ENCODE assay signal across 1 cellular context in the genomic region with DNA sequence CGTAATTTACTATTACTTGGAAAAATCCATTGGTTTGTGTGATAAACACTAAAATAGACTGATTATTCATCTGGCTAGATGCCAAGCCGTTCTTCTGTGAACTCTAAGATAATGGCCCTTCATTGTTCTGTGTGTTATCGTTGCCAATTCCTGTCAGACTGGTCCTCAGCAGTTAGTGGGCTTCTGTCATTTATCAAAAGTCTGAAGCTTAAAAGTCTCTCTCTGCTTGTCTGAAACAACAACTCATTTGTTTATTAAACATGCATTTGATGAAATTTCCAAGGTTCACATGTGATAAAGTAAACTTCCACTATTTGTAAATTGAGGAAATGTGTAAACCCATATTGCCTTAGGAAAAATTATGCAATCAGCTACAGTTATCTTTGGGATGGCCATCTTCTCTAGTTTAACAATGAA.
TF ChIP-seq lines count a peak whose summit lies in the region.

No MANE protein-coding gene starts in this region.

TF ChIP-seq in K562, 482 proteins besides CTCF, POLR2A, EP300 and RAD21 (continued from another document and continues in another):
- TF ChIP-seq, protein P1, sequence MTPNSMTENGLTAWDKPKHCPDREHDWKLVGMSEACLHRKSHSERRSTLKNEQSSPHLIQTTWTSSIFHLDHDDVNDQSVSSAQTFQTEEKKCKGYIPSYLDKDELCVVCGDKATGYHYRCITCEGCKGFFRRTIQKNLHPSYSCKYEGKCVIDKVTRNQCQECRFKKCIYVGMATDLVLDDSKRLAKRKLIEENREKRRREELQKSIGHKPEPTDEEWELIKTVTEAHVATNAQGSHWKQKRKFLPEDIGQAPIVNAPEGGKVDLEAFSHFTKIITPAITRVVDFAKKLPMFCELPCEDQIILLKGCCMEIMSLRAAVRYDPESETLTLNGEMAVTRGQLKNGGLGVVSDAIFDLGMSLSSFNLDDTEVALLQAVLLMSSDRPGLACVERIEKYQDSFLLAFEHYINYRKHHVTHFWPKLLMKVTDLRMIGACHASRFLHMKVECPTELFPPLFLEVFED (CRISPR knock-in tag; conservative IDR thresholded peaks at IDR 0.05), result no peak
- TF ChIP-seq ZNF57 (CRISPR knock-in tag; IDR thresholded peaks at IDR 0.05) (no peak), YBX1 (IDR thresholded peaks at IDR 0.05) (no peak), HDAC3 (IDR thresholded peaks at IDR 0.05; ENCODE audit: borderline replicate concordance, partially characterized antibody) (peak; percentile 66), TRIM28 (IDR thresholded peaks at IDR 0.05) (no peak), ATF7 (IDR thresholded peaks at IDR 0.05) (no peak), RHOXF2B (CRISPR knock-in tag; conservative IDR thresholded peaks at IDR 0.05) (no peak), PHB (CRISPR knock-in tag; IDR thresholded peaks at IDR 0.05) (no peak), JUNB (CRISPR knock-in tag; conservative IDR thresholded peaks at IDR 0.05) (no peak), SRSF3 (IDR thresholded peaks at IDR 0.05; ENCODE audit: insufficient read depth, low read length) (no peak), NFE2 (IDR thresholded peaks at IDR 0.05; ENCODE audit: low read depth) (peak; percentile 11; the same call in 1 of the 2 replicates), ZZZ3 (IDR thresholded peaks at IDR 0.05) (no peak), ETV1 (tag; conservative IDR thresholded peaks at IDR 0.05; ENCODE audit: low read depth) (peak; percentile 38; the same call in 1 of the 2 replicates), CHD1 (IDR thresholded peaks at IDR 0.05; ENCODE audit: low read length) (no peak), HNRNPLL (IDR thresholded peaks at IDR 0.05; ENCODE audit: low read depth, low read length, poor library complexity, severe bottlenecking) (no peak), MAFG (tag; conservative IDR thresholded peaks at IDR 0.05) (no peak), SUPT5H (IDR thresholded peaks at IDR 0.05) (no peak), SIN3B (IDR thresholded peaks at IDR 0.05; ENCODE audit: low read depth) (no peak), TRIM24 (IDR thresholded peaks at IDR 0.05) (peak; percentile 59 to 80; a peak in 3 of 4 replicates), PTRF (tag; IDR thresholded peaks at IDR 0.05) (no peak), TAL1 (IDR thresholded peaks at IDR 0.05) (peak; percentile 87), POLR2G (IDR thresholded peaks at IDR 0.05; ENCODE audit: low read depth, low read length) (no peak), SOX6 (IDR thresholded peaks at IDR 0.05) (peak; percentile 100), HNRNPH1 (optimal IDR thresholded peaks at IDR 0.05; ENCODE audit: low read depth, low read length) (no peak), MEF2D (tag; conservative IDR thresholded peaks at IDR 0.05; ENCODE audit: low read depth) (peak; percentile 83), KDM5B (IDR thresholded peaks at IDR 0.05; ENCODE audit: insufficient replicate concordance, low read depth, low read length) (no peak), HEY1 (CRISPR knock-in tag; IDR thresholded peaks at IDR 0.05; ENCODE audit: borderline replicate concordance) (peak; percentile 8; the same call in 1 of the 2 replicates), ZNF311 (CRISPR knock-in tag; IDR thresholded peaks at IDR 0.05) (0 out of 2 replicates have a peak, but pooled peaks have one; percentile 51), JUND (IDR thresholded peaks at IDR 0.05; ENCODE audit: borderline replicate concordance, low read depth, low read length) (peak; percentile 43; the same call in 1 of the 2 replicates), JUND (tag; IDR thresholded peaks at IDR 0.05; ENCODE audit: borderline replicate concordance, low read depth, low read length) (no peak; the same call in 2 of the 3 replicates), SIX5 (IDR thresholded peaks at IDR 0.05; ENCODE audit: borderline replicate concordance in 1 of 2, insufficient read depth in 1 of 2, low read depth in 1 of 2, low read length in 2 of 2) (no peak), L3MBTL2 (IDR thresholded peaks at IDR 0.05) (no peak), DACH1 (IDR thresholded peaks at IDR 0.05; ENCODE audit: partially characterized antibody) (peak; percentile 28), LEF1 (IDR thresholded peaks at IDR 0.05) (0 out of 2 replicates have a peak, but pooled peaks have one; percentile 26), NFE2L1 (tag; IDR thresholded peaks at IDR 0.05; ENCODE audit: borderline replicate concordance, low read depth) (no peak), CREBBP (IDR thresholded peaks at IDR 0.05; ENCODE audit: low read depth, low read length) (no peak), SMARCC2 (IDR thresholded peaks at IDR 0.05; ENCODE audit: low read depth) (peak; percentile 69; the same call in 1 of the 2 replicates), ESRRB (CRISPR knock-in tag; IDR thresholded peaks at IDR 0.05; ENCODE audit: borderline replicate concordance) (no peak), ZC3H11A (IDR thresholded peaks at IDR 0.05; ENCODE audit: low read depth, low read length) (no peak), DIDO1 (tag; IDR thresholded peaks at IDR 0.05; ENCODE audit: low read depth) (no peak), NCOR1 (IDR thresholded peaks at IDR 0.05) (peak; percentile 91), SREBF2 (CRISPR knock-in tag; IDR thresholded peaks at IDR 0.05) (no peak), TEAD4 (IDR thresholded peaks at IDR 0.05; ENCODE audit: low read length) (peak; percentile 94), TEAD4 (CRISPR knock-in tag; IDR thresholded peaks at IDR 0.05; ENCODE audit: borderline replicate concordance) (no peak), ZBTB8A (IDR thresholded peaks at IDR 0.05; ENCODE audit: partially characterized antibody) (no peak), FOXJ2 (tag; IDR thresholded peaks at IDR 0.05) (no peak), ZNF431 (CRISPR knock-in tag; IDR thresholded peaks at IDR 0.05) (no peak), CCAR2 (IDR thresholded peaks at IDR 0.05; ENCODE audit: low read depth, low read length) (no peak)
- TF ChIP-seq, protein P2, sequence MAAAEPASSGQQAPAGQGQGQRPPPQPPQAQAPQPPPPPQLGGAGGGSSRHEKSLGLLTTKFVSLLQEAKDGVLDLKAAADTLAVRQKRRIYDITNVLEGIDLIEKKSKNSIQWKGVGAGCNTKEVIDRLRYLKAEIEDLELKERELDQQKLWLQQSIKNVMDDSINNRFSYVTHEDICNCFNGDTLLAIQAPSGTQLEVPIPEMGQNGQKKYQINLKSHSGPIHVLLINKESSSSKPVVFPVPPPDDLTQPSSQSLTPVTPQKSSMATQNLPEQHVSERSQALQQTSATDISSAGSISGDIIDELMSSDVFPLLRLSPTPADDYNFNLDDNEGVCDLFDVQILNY (CRISPR knock-in tag; IDR thresholded peaks at IDR 0.05), result no peak
- TF ChIP-seq, protein P3, sequence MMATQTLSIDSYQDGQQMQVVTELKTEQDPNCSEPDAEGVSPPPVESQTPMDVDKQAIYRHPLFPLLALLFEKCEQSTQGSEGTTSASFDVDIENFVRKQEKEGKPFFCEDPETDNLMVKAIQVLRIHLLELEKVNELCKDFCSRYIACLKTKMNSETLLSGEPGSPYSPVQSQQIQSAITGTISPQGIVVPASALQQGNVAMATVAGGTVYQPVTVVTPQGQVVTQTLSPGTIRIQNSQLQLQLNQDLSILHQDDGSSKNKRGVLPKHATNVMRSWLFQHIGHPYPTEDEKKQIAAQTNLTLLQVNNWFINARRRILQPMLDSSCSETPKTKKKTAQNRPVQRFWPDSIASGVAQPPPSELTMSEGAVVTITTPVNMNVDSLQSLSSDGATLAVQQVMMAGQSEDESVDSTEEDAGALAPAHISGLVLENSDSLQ (IDR thresholded peaks at IDR 0.05), result peak; percentile 84
- TF ChIP-seq, protein P4, sequence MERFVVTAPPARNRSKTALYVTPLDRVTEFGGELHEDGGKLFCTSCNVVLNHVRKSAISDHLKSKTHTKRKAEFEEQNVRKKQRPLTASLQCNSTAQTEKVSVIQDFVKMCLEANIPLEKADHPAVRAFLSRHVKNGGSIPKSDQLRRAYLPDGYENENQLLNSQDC (CRISPR knock-in tag; IDR thresholded peaks at IDR 0.05), result no peak
- TF ChIP-seq, protein P5, sequence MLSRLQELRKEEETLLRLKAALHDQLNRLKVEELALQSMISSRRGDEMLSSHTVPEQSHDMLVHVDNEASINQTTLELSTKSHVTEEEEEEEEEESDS (CRISPR knock-in tag; IDR thresholded peaks at IDR 0.05), result no peak
- TF ChIP-seq, protein P6, sequence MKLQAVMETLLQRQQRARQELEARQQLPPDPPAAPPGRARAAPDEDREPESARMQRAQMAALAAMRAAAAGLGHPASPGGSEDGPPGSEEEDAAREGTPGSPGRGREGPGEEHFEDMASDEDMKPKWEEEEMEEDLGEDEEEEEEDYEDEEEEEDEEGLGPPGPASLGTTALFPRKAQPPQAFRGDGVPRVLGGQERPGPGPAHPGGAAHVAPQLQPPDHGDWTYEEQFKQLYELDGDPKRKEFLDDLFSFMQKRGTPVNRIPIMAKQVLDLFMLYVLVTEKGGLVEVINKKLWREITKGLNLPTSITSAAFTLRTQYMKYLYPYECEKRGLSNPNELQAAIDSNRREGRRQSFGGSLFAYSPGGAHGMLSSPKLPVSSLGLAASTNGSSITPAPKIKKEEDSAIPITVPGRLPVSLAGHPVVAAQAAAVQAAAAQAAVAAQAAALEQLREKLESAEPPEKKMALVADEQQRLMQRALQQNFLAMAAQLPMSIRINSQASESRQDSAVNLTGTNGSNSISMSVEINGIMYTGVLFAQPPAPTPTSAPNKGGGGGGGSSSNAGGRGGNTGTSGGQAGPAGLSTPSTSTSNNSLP (IDR thresholded peaks at IDR 0.05; ENCODE audit: borderline replicate concordance, low read depth, low read length), result peak; percentile 70; the same call in 1 of the 2 replicates
- TF ChIP-seq, protein P7, sequence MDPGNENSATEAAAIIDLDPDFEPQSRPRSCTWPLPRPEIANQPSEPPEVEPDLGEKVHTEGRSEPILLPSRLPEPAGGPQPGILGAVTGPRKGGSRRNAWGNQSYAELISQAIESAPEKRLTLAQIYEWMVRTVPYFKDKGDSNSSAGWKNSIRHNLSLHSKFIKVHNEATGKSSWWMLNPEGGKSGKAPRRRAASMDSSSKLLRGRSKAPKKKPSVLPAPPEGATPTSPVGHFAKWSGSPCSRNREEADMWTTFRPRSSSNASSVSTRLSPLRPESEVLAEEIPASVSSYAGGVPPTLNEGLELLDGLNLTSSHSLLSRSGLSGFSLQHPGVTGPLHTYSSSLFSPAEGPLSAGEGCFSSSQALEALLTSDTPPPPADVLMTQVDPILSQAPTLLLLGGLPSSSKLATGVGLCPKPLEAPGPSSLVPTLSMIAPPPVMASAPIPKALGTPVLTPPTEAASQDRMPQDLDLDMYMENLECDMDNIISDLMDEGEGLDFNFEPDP (CRISPR knock-in tag; IDR thresholded peaks at IDR 0.05), result no peak
- TF ChIP-seq, protein P8, sequence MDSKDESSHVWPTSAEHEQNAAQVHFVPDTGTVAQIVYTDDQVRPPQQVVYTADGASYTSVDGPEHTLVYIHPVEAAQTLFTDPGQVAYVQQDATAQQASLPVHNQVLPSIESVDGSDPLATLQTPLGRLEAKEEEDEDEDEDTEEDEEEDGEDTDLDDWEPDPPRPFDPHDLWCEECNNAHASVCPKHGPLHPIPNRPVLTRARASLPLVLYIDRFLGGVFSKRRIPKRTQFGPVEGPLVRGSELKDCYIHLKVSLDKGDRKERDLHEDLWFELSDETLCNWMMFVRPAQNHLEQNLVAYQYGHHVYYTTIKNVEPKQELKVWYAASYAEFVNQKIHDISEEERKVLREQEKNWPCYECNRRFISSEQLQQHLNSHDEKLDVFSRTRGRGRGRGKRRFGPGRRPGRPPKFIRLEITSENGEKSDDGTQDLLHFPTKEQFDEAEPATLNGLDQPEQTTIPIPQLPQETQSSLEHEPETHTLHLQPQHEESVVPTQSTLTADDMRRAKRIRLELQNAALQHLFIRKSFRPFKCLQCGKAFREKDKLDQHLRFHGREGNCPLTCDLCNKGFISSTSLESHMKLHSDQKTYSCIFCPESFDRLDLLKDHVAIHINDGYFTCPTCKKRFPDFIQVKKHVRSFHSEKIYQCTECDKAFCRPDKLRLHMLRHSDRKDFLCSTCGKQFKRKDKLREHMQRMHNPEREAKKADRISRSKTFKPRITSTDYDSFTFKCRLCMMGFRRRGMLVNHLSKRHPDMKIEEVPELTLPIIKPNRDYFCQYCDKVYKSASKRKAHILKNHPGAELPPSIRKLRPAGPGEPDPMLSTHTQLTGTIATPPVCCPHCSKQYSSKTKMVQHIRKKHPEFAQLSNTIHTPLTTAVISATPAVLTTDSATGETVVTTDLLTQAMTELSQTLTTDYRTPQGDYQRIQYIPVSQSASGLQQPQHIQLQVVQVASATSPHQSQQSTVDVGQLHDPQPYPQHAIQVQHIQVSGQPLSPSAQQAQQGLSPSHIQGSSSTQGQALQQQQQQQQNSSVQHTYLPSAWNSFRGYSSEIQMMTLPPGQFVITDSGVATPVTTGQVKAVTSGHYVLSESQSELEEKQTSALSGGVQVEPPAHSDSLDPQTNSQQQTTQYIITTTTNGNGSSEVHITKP (IDR thresholded peaks at IDR 0.05; ENCODE audit: partially characterized antibody), result no peak
- TF ChIP-seq, protein P9, sequence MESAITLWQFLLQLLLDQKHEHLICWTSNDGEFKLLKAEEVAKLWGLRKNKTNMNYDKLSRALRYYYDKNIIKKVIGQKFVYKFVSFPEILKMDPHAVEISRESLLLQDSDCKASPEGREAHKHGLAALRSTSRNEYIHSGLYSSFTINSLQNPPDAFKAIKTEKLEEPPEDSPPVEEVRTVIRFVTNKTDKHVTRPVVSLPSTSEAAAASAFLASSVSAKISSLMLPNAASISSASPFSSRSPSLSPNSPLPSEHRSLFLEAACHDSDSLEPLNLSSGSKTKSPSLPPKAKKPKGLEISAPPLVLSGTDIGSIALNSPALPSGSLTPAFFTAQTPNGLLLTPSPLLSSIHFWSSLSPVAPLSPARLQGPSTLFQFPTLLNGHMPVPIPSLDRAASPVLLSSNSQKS (CRISPR knock-in tag; IDR thresholded peaks at IDR 0.05), result no peak
- TF ChIP-seq, protein P10, sequence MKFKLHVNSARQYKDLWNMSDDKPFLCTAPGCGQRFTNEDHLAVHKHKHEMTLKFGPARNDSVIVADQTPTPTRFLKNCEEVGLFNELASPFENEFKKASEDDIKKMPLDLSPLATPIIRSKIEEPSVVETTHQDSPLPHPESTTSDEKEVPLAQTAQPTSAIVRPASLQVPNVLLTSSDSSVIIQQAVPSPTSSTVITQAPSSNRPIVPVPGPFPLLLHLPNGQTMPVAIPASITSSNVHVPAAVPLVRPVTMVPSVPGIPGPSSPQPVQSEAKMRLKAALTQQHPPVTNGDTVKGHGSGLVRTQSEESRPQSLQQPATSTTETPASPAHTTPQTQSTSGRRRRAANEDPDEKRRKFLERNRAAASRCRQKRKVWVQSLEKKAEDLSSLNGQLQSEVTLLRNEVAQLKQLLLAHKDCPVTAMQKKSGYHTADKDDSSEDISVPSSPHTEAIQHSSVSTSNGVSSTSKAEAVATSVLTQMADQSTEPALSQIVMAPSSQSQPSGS (CRISPR knock-in tag; IDR thresholded peaks at IDR 0.05), result no peak
- TF ChIP-seq, protein P11, sequence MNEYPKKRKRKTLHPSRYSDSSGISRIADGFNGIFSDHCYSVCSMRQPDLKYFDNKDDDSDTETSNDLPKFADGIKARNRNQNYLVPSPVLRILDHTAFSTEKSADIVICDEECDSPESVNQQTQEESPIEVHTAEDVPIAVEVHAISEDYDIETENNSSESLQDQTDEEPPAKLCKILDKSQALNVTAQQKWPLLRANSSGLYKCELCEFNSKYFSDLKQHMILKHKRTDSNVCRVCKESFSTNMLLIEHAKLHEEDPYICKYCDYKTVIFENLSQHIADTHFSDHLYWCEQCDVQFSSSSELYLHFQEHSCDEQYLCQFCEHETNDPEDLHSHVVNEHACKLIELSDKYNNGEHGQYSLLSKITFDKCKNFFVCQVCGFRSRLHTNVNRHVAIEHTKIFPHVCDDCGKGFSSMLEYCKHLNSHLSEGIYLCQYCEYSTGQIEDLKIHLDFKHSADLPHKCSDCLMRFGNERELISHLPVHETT (CRISPR knock-in tag; conservative IDR thresholded peaks at IDR 0.05 in 1 of 2, IDR thresholded peaks at IDR 0.05 in 1 of 2), result peak in 1 of 2 experiments; percentile 38; a peak in 1 of 4 replicates
